Comparison of ENCODE assay signal across 12 cellular contexts in genomic region chr3:187807086-187807862, GRCh38.
DNase-seq lines count a peak whose midpoint lies in the region; ATAC-seq lines count a peak whose summit lies in the region.
"Had no signal": no experiment of that assay in that cellular context is flagged by ENCODE, and none has a peak within 500 bp of the region (broad histone marks: within the 10 kb centered on the region; RNA-seq: fewer than 3 reads in every experiment).

No MANE protein-coding gene starts in this region.

- ATAC-seq in HG02884 (IDR thresholded peaks at IDR 0.05; ENCODE audit: unreplicated experiment) = no peak
- ATAC-seq in GM19324 (IDR thresholded peaks at IDR 0.05; ENCODE audit: low FRiP score, unreplicated experiment) = no peak
- ATAC-seq: CD8-positive, alpha-beta T cell had no signal

- H3K4me1 Mint-ChIP-seq in activated T-helper 1 cell treated with anti-CD3 and anti-CD28 coated beads, Interleukin-12 subunit alpha, Interleukin-12 subunit beta, Interleukin-2, Interleukin-4 antibody, amounts not matched to agents 30 ng/mL and 10 ng/mL and 1 ng/mL, durations not matched to agents 14 hours and 24 hours and 36 hours (ENCODE audit: low read depth) = peaks cover 86% of the 10 kb centered on the region

- peak overlapping the region; percentile 43 for H3K4me3 Mint-ChIP-seq in activated T-helper 1 cell treated with anti-CD3 and anti-CD28 coated beads, Interleukin-12 subunit alpha, Interleukin-12 subunit beta, Interleukin-2, Interleukin-4 antibody, amounts not matched to agents 30 ng/mL and 10 ng/mL and 1 ng/mL, durations not matched to agents 14 hours and 24 hours and 36 hours
- H3K4me3 Mint-ChIP-seq: CD8-positive, alpha-beta T cell; naive B cell had no signal

- no peaks in the 10 kb centered on the region for H3K27me3 Mint-ChIP-seq in activated T-helper 1 cell treated with anti-CD3 and anti-CD28 coated beads, Interleukin-12 subunit alpha, Interleukin-12 subunit beta, Interleukin-2, Interleukin-4 antibody, amounts not matched to agents 30 ng/mL and 10 ng/mL and 1 ng/mL, durations not matched to agents 14 hours and 24 hours and 36 hours (ENCODE audit: insufficient read depth)

- H3K36me3 Mint-ChIP-seq in activated T-helper 1 cell treated with anti-CD3 and anti-CD28 coated beads, Interleukin-12 subunit alpha, Interleukin-12 subunit beta, Interleukin-2, Interleukin-4 antibody, amounts not matched to agents 30 ng/mL and 10 ng/mL and 1 ng/mL, durations not matched to agents 14 hours and 24 hours and 36 hours (ENCODE audit: low read depth) = peaks cover 11% of the 10 kb centered on the region
- H3K36me3 Mint-ChIP-seq: CD8-positive, alpha-beta T cell; naive B cell had no signal

- H3K9me3 Mint-ChIP-seq in activated T-helper 1 cell treated with anti-CD3 and anti-CD28 coated beads, Interleukin-12 subunit alpha, Interleukin-12 subunit beta, Interleukin-2, Interleukin-4 antibody, amounts not matched to agents 30 ng/mL and 10 ng/mL and 1 ng/mL, durations not matched to agents 14 hours and 24 hours and 36 hours = no peaks in the 10 kb centered on the region
- H3K9me3 Mint-ChIP-seq: CD8-positive, alpha-beta T cell had no signal

- DNase-seq in stimulated activated naive CD4-positive, alpha-beta T cell treated with Interleukin-2 at 50 U/mL for 16 hours (lab: John Stamatoyannopoulos, UW) = peak; percentile 59
- no peak for DNase-seq in stimulated activated naive CD4-positive, alpha-beta T cell (lab: John Stamatoyannopoulos, UW)
- DNase-seq in activated T-helper 1 cell treated with anti-CD3 and anti-CD28 coated beads, Interleukin-12 subunit alpha, Interleukin-12 subunit beta, Interleukin-2, Interleukin-4 antibody, amounts not matched to agents 30 ng/mL and 10 ng/mL and 1 ng/mL, durations not matched to agents 14 hours and 24 hours and 36 hours (ENCODE audit: low spot score) = peak; percentile 33
- DNase-seq in iris pigment epithelial cell (ENCODE audit: low read depth) = peak; percentile 74
- no peak for DNase-seq in LoVo (ENCODE audit: low spot score)
- no peak for DNase-seq in activated CD8-positive, alpha-beta memory T cell treated with anti-CD3 and anti-CD28 coated beads for 24 hours
- DNase-seq: CD8-positive, alpha-beta T cell; head of caudate nucleus; naive B cell; NCI-H524 had no signal

- intact Hi-C loops in activated T-helper 1 cell treated with anti-CD3 and anti-CD28 coated beads, Interleukin-12 subunit alpha, Interleukin-12 subunit beta, Interleukin-2, Interleukin-4 antibody, amounts not matched to agents 30 ng/mL and 10 ng/mL and 1 ng/mL, durations not matched to agents 14 hours and 24 hours and 36 hours (cut with micrococcal nuclease) = loop anchor here (1.0 to 10.0 kb wide), 11 partner anchors 28 to 1518 kb away; no protein-coding TSS in a partner anchor

- H3K27ac Mint-ChIP-seq in activated T-helper 1 cell treated with anti-CD3 and anti-CD28 coated beads, Interleukin-12 subunit alpha, Interleukin-12 subunit beta, Interleukin-2, Interleukin-4 antibody, amounts not matched to agents 30 ng/mL and 10 ng/mL and 1 ng/mL, durations not matched to agents 14 hours and 24 hours and 36 hours = peak overlapping the region; percentile 81
- H3K27ac Mint-ChIP-seq: naive B cell had no signal

Comparison
In these comparisons a context has a peak if more than half of its experiments do, and no peak if none do; other contexts are left out.
1. DNase-seq: peak in stimulated activated naive CD4-positive, alpha-beta T cell treated with Interleukin-2 at 50 U/mL for 16 hours (single experiment), activated T-helper 1 cell treated with anti-CD3 and anti-CD28 coated beads, Interleukin-12 subunit alpha, Interleukin-12 subunit beta, Interleukin-2, Interleukin-4 antibody, amounts not matched to agents 30 ng/mL and 10 ng/mL and 1 ng/mL, durations not matched to agents 14 hours and 24 hours and 36 hours (single experiment) and iris pigment epithelial cell (single experiment); none in stimulated activated naive CD4-positive, alpha-beta T cell (0 of 6), LoVo (single experiment) and activated CD8-positive, alpha-beta memory T cell treated with anti-CD3 and anti-CD28 coated beads for 24 hours (single experiment).